1 cellular context compared by ENCODE assay signal in genomic region chr18:11951390-11951851, GRCh38.
TF ChIP-seq lines count a peak whose summit lies in the region.

No MANE protein-coding gene starts in this region.

TF ChIP-seq in IMR-90, 13 proteins besides CTCF, POLR2A, EP300 and RAD21 (continued from another document):
- TF ChIP-seq RFX5 (IDR thresholded peaks at IDR 0.05; ENCODE audit: low read depth, low read length) (no peak), MAZ (IDR thresholded peaks at IDR 0.05; ENCODE audit: borderline replicate concordance, low read depth, low read length) (no peak), CHD1 (IDR thresholded peaks at IDR 0.05; ENCODE audit: low read depth, low read length) (no peak), RCOR1 (IDR thresholded peaks at IDR 0.05; ENCODE audit: insufficient replicate concordance, low read length) (no peak), SMC3 (IDR thresholded peaks at IDR 0.05; ENCODE audit: low read depth, low read length) (no peak), BHLHE40 (IDR thresholded peaks at IDR 0.05; ENCODE audit: low read depth, low read length) (no peak), FOS (IDR thresholded peaks at IDR 0.05; ENCODE audit: low read depth, low read length) (no peak), MAFK (IDR thresholded peaks at IDR 0.05; ENCODE audit: low read depth, low read length) (no peak), CEBPB (IDR thresholded peaks at IDR 0.05; ENCODE audit: low read depth, low read length) (no peak)
TF ChIP-seq in IMR-90: peak in this region for 0.
